ENCODE assay signal across 1 cellular context in genomic region chr5:177376107-177376506, GRCh38.
TF ChIP-seq lines count a peak whose summit lies in the region.

No MANE protein-coding gene starts in this region.

TF ChIP-seq in HepG2, 621 proteins besides CTCF, POLR2A, EP300 and RAD21:
- TF ChIP-seq SALL2 (CRISPR knock-in tag; IDR thresholded peaks at IDR 0.05) = no peak
- TF ChIP-seq ZBTB40 (IDR thresholded peaks at IDR 0.05) = no peak
- TF ChIP-seq ZBTB40 (CRISPR knock-in tag; IDR thresholded peaks at IDR 0.05) = 0 out of 2 replicates have a peak, but pooled peaks have one; percentile 29
- TF ChIP-seq FOXJ3 (CRISPR knock-in tag; IDR thresholded peaks at IDR 0.05; ENCODE audit: borderline replicate concordance) = no peak
